Comparison of ENCODE assay signal across 7 cellular contexts in genomic region chr12:93569656-93570551, GRCh38. TPM values are rescaled to one million over a fixed set of nuclear protein-coding genes. Genes with fewer than 3 reads are reported as not detected.
DNase-seq lines count a peak whose midpoint lies in the region; ATAC-seq and TF ChIP-seq lines count a peak whose summit lies in the region.

No MANE protein-coding gene starts in this region.

- H3K4me3 Mint-ChIP-seq in chondrocyte (ENCODE audit: unreplicated experiment): peak overlapping the region; percentile 85

- peak overlapping the region; percentile 75 for H3K27ac Mint-ChIP-seq in chondrocyte (ENCODE audit: unreplicated experiment)

- ATAC-seq in HG02840 (IDR thresholded peaks at IDR 0.05; ENCODE audit: low FRiP score, unreplicated experiment): peak; percentile 38

- H3K27me3 Mint-ChIP-seq in chondrocyte (ENCODE audit: low read depth): peaks cover 6% of the 10 kb centered on the region

- DNase-seq in NCI-H2171 treated with DMSO at 0.1 percent for 48 hours (lab: John Stamatoyannopoulos, UW) (peak; percentile 87), chondrocyte (ENCODE audit: low spot score) (peak; percentile 96), kidney tubule cell (ENCODE audit: low spot score) (peak; percentile 77)
- peak; percentile 73 for DNase-seq in activated CD4-positive, CD25-positive, alpha-beta regulatory T cell treated with anti-CD3 and anti-CD28 coated beads, Interleukin-2, amount 50 U/mL, for 72 hours
- DNase-seq in stimulated activated CD4-positive, alpha-beta T cell treated with anti-CD3 and anti-CD28 coated beads, Interleukin-15, amount 100 ng/mL, for 48 hours (ENCODE audit: low read depth in 2 of 2): peak; percentile 38 to 66

- no peaks in the 10 kb centered on the region for H3K36me3 Mint-ChIP-seq in chondrocyte (ENCODE audit: low read depth)

- peak; percentile 92 for TF ChIP-seq CTCF in chondrocyte (IDR thresholded peaks at IDR 0.05)

- peaks cover 17% of the 10 kb centered on the region for H3K4me1 Mint-ChIP-seq in chondrocyte (ENCODE audit: low read depth)

- TF ChIP-seq POLR2A in GM15510 (IDR thresholded peaks at IDR 0.05; ENCODE audit: borderline replicate concordance, extremely low read depth, insufficient read length): peak; percentile 25

- H3K9me3 Mint-ChIP-seq in chondrocyte (ENCODE audit: low read depth): no peaks in the 10 kb centered on the region

RNA-seq across cellular contexts. Expression of gene SOCS2, which starts 2.6 kb away (rescaled TPM):
- 2.9 to 8.8 TPM (median 4.9 TPM) in 3 replicates for total RNA-seq in chondrocyte

Comparison
In these comparisons a context has a peak if more than half of its experiments do, and no peak if none do; other contexts are left out.
1. Peak in every context shown above with its lines: DNase-seq and ATAC-seq.